34 cellular contexts compared by ENCODE assay signal in the genomic region with DNA sequence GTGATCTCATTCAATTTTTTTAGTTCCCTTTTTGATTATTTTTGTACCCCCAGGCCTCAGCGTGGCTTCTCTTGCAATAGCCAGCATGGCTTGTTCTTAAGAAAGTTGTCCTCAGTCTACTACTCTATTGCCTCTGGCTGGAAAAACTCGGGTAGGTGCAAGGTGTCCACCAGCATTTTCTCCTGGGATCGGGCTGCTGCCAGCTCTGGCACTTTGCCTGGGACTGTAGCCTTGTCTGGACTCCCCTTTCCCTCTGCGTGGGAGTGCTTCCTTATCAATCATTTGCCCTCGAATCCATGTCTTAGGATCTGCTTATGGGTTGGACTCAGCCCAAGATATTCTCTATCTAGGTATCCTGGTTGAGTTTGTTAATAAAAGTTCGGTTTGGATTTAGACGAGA.
"Had no signal": no experiment of that assay in that cellular context is flagged by ENCODE, and none has a peak within 500 bp of the region (broad histone marks: within the 10 kb centered on the region; RNA-seq: fewer than 3 reads in every experiment).

No MANE protein-coding gene starts in this region.

- H3K36me3 ChIP-seq: colonic mucosa, esophagus squamous epithelium, gastroesophageal sphincter, heart right ventricle, WERI-Rb-1 had no signal

- H3K4me1 Mint-ChIP-seq: activated B cell treated with CpG ODN at 0.5 μM for 24 hours; activated CD4-positive, alpha-beta T cell treated with anti-CD3 and anti-CD28 coated beads for 36 hours; activated CD4-positive, alpha-beta T cell treated with anti-CD3 and anti-CD28 coated beads, Interleukin-2, amount 10 ng/mL, durations not matched to agents 24 days and 14 days; activated CD8-positive, alpha-beta memory T cell treated with anti-CD3 and anti-CD28 coated beads, Interleukin-2, amount 10 ng/mL, durations not matched to agents 7 days and 5 days; T-helper 17 cell had no signal

- ATAC-seq: activated CD4-positive, alpha-beta T cell treated with anti-CD3 and anti-CD28 coated beads for 36 hours; activated CD4-positive, CD25-positive, alpha-beta regulatory T cell treated with anti-CD3 and anti-CD28 coated beads, Interleukin-2, amount 50 U/mL, for 24 hours; activated CD8-positive, alpha-beta memory T cell treated with anti-CD3 and anti-CD28 coated beads, Interleukin-2, amount 10 ng/mL, durations not matched to agents 7 days and 5 days; activated CD8-positive, alpha-beta T cell treated with anti-CD3 and anti-CD28 coated beads, Interleukin-2, amount 10 ng/mL, durations not matched to agents 7 days and 5 days; activated T-cell treated with anti-CD3 and anti-CD28 coated beads, Interleukin-2, amount 50 U/mL, for 72 hours; gastroesophageal sphincter; heart right ventricle; T-helper 17 cell had no signal

- H3K36me3 Mint-ChIP-seq: activated CD4-positive, alpha-beta memory T cell treated with anti-CD3 and anti-CD28 coated beads for 36 hours; activated CD8-positive, alpha-beta memory T cell treated with anti-CD3 and anti-CD28 coated beads, Interleukin-2, amount 10 ng/mL, durations not matched to agents 7 days and 5 days; activated naive CD8-positive, alpha-beta T cell had no signal

- H3K4me1 ChIP-seq: colonic mucosa, esophagus squamous epithelium had no signal

- H3K27ac ChIP-seq: colonic mucosa, epithelial cell of prostate, esophagus squamous epithelium, heart right ventricle, WERI-Rb-1 had no signal

- H3K9me3 Mint-ChIP-seq: activated B cell treated with CpG ODN at 0.5 μM for 24 hours; activated CD4-positive, alpha-beta memory T cell treated with anti-CD3 and anti-CD28 coated beads for 36 hours; activated CD4-positive, alpha-beta T cell treated with anti-CD3 and anti-CD28 coated beads, Interleukin-2, amount 10 ng/mL, durations not matched to agents 24 days and 14 days; activated T-cell treated with anti-CD3 and anti-CD28 coated beads, Interleukin-2, amount 50 U/mL, for 24 hours; activated T-cell treated with anti-CD3 and anti-CD28 coated beads, Interleukin-2, amount 50 U/mL, for 72 hours; T-helper 2 cell treated with Interferon-gamma antibody and Interleukin-4, amounts not matched to agents 5 μg/mL and 100 μg/mL, for 36 hours had no signal

- H3K27me3 Mint-ChIP-seq: activated B cell treated with CpG ODN at 0.5 μM for 24 hours; activated CD4-positive, alpha-beta memory T cell treated with anti-CD3 and anti-CD28 coated beads for 36 hours; activated CD4-positive, alpha-beta T cell treated with anti-CD3 and anti-CD28 coated beads for 36 hours; activated CD4-positive, alpha-beta T cell treated with anti-CD3 and anti-CD28 coated beads, Interleukin-2, amount 10 ng/mL, durations not matched to agents 24 days and 14 days; activated CD8-positive, alpha-beta memory T cell treated with anti-CD3 and anti-CD28 coated beads, Interleukin-2, amount 10 ng/mL, durations not matched to agents 7 days and 5 days; activated naive CD8-positive, alpha-beta T cell; activated T-cell treated with anti-CD3 and anti-CD28 coated beads, Interleukin-2, amount 50 U/mL, for 24 hours; T-helper 17 cell had no signal

- H3K27ac Mint-ChIP-seq: activated B cell treated with CpG ODN at 0.5 μM for 24 hours; activated CD4-positive, alpha-beta memory T cell treated with anti-CD3 and anti-CD28 coated beads for 36 hours; activated CD4-positive, alpha-beta T cell treated with anti-CD3 and anti-CD28 coated beads for 36 hours; activated CD4-positive, alpha-beta T cell treated with anti-CD3 and anti-CD28 coated beads, Interleukin-2, amount 10 ng/mL, durations not matched to agents 24 days and 14 days; activated CD8-positive, alpha-beta memory T cell treated with anti-CD3 and anti-CD28 coated beads, Interleukin-2, amount 10 ng/mL, durations not matched to agents 7 days and 5 days; activated CD8-positive, alpha-beta T cell treated with anti-CD3 and anti-CD28 coated beads, Interleukin-2, amount 10 ng/mL, durations not matched to agents 7 days and 5 days; activated naive CD8-positive, alpha-beta T cell; activated T-cell treated with anti-CD3 and anti-CD28 coated beads, Interleukin-2, amount 50 U/mL, for 24 hours; activated T-cell treated with anti-CD3 and anti-CD28 coated beads, Interleukin-2, amount 50 U/mL, for 72 hours; T-helper 17 cell; T-helper 2 cell treated with Interferon-gamma antibody and Interleukin-4, amounts not matched to agents 5 μg/mL and 100 μg/mL, for 36 hours had no signal

- DNase-seq: activated B cell treated with CpG ODN at 0.5 μM for 24 hours; activated CD4-positive, alpha-beta memory T cell treated with anti-CD3 and anti-CD28 coated beads for 36 hours; activated CD4-positive, alpha-beta T cell treated with anti-CD3 and anti-CD28 coated beads for 36 hours; activated CD4-positive, alpha-beta T cell treated with anti-CD3 and anti-CD28 coated beads, Interleukin-2, amount 10 ng/mL, durations not matched to agents 24 days and 14 days; activated CD8-positive, alpha-beta memory T cell treated with anti-CD3 and anti-CD28 coated beads, Interleukin-2, amount 10 ng/mL, durations not matched to agents 7 days and 5 days; activated CD8-positive, alpha-beta memory T cell treated with anti-CD3 and anti-CD28 coated beads, Interleukin-2, amount 50 U/mL, for 4 hours; activated CD8-positive, alpha-beta T cell treated with anti-CD3 and anti-CD28 coated beads, Interleukin-2, amount 10 ng/mL, durations not matched to agents 7 days and 5 days; activated effector memory CD4-positive, alpha-beta T cell treated with Interleukin-2 at 50 U/mL for 16 hours; activated gamma-delta T cell treated with Interleukin-2 at 50 U/mL for 16 hours; activated naive CD4-positive, alpha-beta T cell treated with anti-CD3 and anti-CD28 coated beads, Interleukin-2, amount 50 U/mL, for 16 hours; activated naive CD4-positive, alpha-beta T cell treated with Interleukin-2 at 50 U/mL for 16 hours; activated T-cell treated with anti-CD3 and anti-CD28 coated beads, Interleukin-2, amount 50 U/mL, for 24 hours; activated T-cell treated with anti-CD3 and anti-CD28 coated beads, Interleukin-2, amount 50 U/mL, for 72 hours; amniotic stem cell; anterior cingulate cortex; caudate nucleus; cerebellar nuclear complex; colonic mucosa; effector CD8-positive, alpha-beta T cell; esophagus squamous epithelium; foreskin melanocyte; heart right ventricle; T-helper 1 cell; T-helper 17 cell; T1000; WERI-Rb-1 had no signal

- H3K9me3 ChIP-seq: colonic mucosa, esophagus squamous epithelium, gastroesophageal sphincter, heart right ventricle had no signal

- H3K4me3 ChIP-seq: colonic mucosa, esophagus squamous epithelium, gastroesophageal sphincter, heart right ventricle had no signal

- H3K4me3 Mint-ChIP-seq: activated B cell treated with CpG ODN at 0.5 μM for 24 hours; activated CD4-positive, alpha-beta memory T cell treated with anti-CD3 and anti-CD28 coated beads for 36 hours; activated CD4-positive, alpha-beta T cell treated with anti-CD3 and anti-CD28 coated beads for 36 hours; activated CD4-positive, alpha-beta T cell treated with anti-CD3 and anti-CD28 coated beads, Interleukin-2, amount 10 ng/mL, durations not matched to agents 24 days and 14 days; activated CD8-positive, alpha-beta memory T cell treated with anti-CD3 and anti-CD28 coated beads, Interleukin-2, amount 10 ng/mL, durations not matched to agents 7 days and 5 days; activated CD8-positive, alpha-beta T cell treated with anti-CD3 and anti-CD28 coated beads, Interleukin-2, amount 10 ng/mL, durations not matched to agents 7 days and 5 days; activated naive CD8-positive, alpha-beta T cell; activated T-cell treated with anti-CD3 and anti-CD28 coated beads, Interleukin-2, amount 50 U/mL, for 24 hours; activated T-cell treated with anti-CD3 and anti-CD28 coated beads, Interleukin-2, amount 50 U/mL, for 72 hours; T-helper 17 cell; T-helper 2 cell treated with Interferon-gamma antibody and Interleukin-4, amounts not matched to agents 5 μg/mL and 100 μg/mL, for 36 hours had no signal

- FAIRE-seq: astrocyte, endometrium, endothelial cell of umbilical vein had no signal

- H3K27me3 ChIP-seq: colonic mucosa, esophagus squamous epithelium, gastroesophageal sphincter, heart right ventricle had no signal
